ENCODE assay signal across 22 cellular contexts in genomic region chr7:111772716-111773115, GRCh38.
"Had no signal": no experiment of that assay in that cellular context is flagged by ENCODE, and none has a peak within 500 bp of the region (broad histone marks: within the 10 kb centered on the region; RNA-seq: fewer than 3 reads in every experiment).

No MANE protein-coding gene starts in this region.

- ATAC-seq: effector memory CD8-positive, alpha-beta T cell; esophagus mucosa; foreskin keratinocyte; gastrocnemius medialis; gastroesophageal sphincter; heart left ventricle; heart right ventricle had no signal

- H3K27ac Mint-ChIP-seq: dendritic cell treated with granulocyte-macrophage colony-stimulating factor and Interleukin-4, amounts not matched to agents 40 ng/mL and 50 ng/mL, for 4 days; effector memory CD8-positive, alpha-beta T cell; endodermal cell had no signal

- H3K27me3 Mint-ChIP-seq: dendritic cell treated with granulocyte-macrophage colony-stimulating factor and Interleukin-4, amounts not matched to agents 40 ng/mL and 50 ng/mL, for 4 days had no signal

- DNase-seq: colonic mucosa; cortex of kidney; dermis blood vessel endothelial cell; dorsolateral prefrontal cortex; effector CD4-positive, alpha-beta T cell; effector CD8-positive, alpha-beta T cell; effector memory CD4-positive, alpha-beta T cell; effector memory CD8-positive, alpha-beta T cell; endodermal cell; erythroblast; esophagus squamous epithelium; foreskin fibroblast; foreskin keratinocyte; foreskin melanocyte; gastrocnemius medialis; glutamatergic neuron; head of caudate nucleus; heart left ventricle; heart right ventricle had no signal

- H3K4me3 Mint-ChIP-seq: dendritic cell treated with granulocyte-macrophage colony-stimulating factor and Interleukin-4, amounts not matched to agents 40 ng/mL and 50 ng/mL, for 4 days; effector memory CD8-positive, alpha-beta T cell; endodermal cell had no signal
